ENCODE assay signal across 26 cellular contexts in the genomic region with DNA sequence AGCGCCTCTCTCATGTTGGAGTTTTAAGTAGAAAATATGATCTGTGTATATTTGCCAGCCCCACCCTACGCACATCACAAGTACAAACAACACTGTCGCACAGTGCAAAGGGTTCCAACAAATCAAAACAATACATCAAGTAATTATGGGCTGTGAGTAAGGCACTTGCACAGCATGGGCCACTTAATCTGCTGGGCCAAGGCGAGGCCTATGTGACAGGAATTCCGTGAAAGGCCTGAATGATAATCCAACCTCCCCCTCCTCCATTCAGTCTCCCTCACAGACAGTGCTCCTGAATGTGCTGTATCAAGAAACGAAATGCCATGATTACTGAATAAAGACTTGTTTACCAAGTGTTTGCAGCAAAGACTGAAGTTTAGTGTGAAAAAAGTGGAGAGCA.
DNase-seq lines count a peak whose midpoint lies in the region; ATAC-seq, FAIRE-seq and TF ChIP-seq lines count a peak whose summit lies in the region.
"Had no signal": no experiment of that assay in that cellular context is flagged by ENCODE, and none has a peak within 500 bp of the region (broad histone marks: within the 10 kb centered on the region; RNA-seq: fewer than 3 reads in every experiment).

No MANE protein-coding gene starts in this region.

- H4K20me1 ChIP-seq in K562 (replicated peaks; ENCODE audit: control insufficient read depth, insufficient read depth, low read length) (no peaks in the 10 kb centered on the region), neural progenitor cell (ENCODE audit: low read depth) (no peaks in the 10 kb centered on the region)

- TF ChIP-seq CTCF in K562 (IDR thresholded peaks at IDR 0.05 in 2 of 3, conservative IDR thresholded peaks at IDR 0.05 in 1 of 3; ENCODE audit: insufficient read depth in 2 of 3, low read depth in 1 of 3, low read length in 3 of 3) (no peak), neural progenitor cell (IDR thresholded peaks at IDR 0.05) (no peak)

- H3K79me2 ChIP-seq in K562 (ENCODE audit: control insufficient read depth, insufficient read depth, low read length): no peaks in the 10 kb centered on the region
- H3K79me2 ChIP-seq in neural progenitor cell (ENCODE audit: low read depth): no peaks in the 10 kb centered on the region

- H3K9me3 Mint-ChIP-seq in neural progenitor cell: peaks cover 1% of the 10 kb centered on the region
- H3K9me3 Mint-ChIP-seq: activated naive CD4-positive, alpha-beta T cell treated with anti-CD3 and anti-CD28 coated beads, Interleukin-2, amount 10 ng/mL, durations not matched to agents 7 days and 5 days; HFFc6; immature natural killer cell; mesothelial cell of epicardium; naive thymus-derived CD8-positive, alpha-beta T cell had no signal

- TF ChIP-seq POLR2A in K562 (conservative IDR thresholded peaks at IDR 0.05): no peak

- H3K27me3 ChIP-seq in K562 (ENCODE audit: control insufficient read depth in 2 of 2, insufficient read depth in 2 of 2, low read length in 2 of 2) (no peaks in the 10 kb centered on the region), neural progenitor cell (peaks cover 8% of the 10 kb centered on the region)
- H3K27me3 ChIP-seq: heart right ventricle, left lung, ovary had no signal

- peak; percentile 31 for DNase-seq in Ammon's horn (ENCODE audit: low spot score)
- peak in 2 of 3 experiments; percentile 61 to 86 for DNase-seq in NCI-H1417 (lab: John Stamatoyannopoulos, UW)
- DNase-seq in K562 (ENCODE audit: extremely low read depth in 1 of 4, low spot score in 3 of 4): peak in 1 of 4 experiments; percentile 32
- peak; percentile 75 for DNase-seq in neural progenitor cell (ENCODE audit: low spot score)
- no peak for DNase-seq in T-helper 2 cell
- DNase-seq: activated CD4-positive, CD25-positive, alpha-beta regulatory T cell treated with anti-CD3 and anti-CD28 coated beads, Interleukin-2, amount 50 U/mL, for 72 hours; activated naive CD4-positive, alpha-beta T cell treated with anti-CD3 and anti-CD28 coated beads, Interleukin-2, amount 10 ng/mL, durations not matched to agents 7 days and 5 days; heart right ventricle; HFFc6; immature natural killer cell; left lung; naive thymus-derived CD8-positive, alpha-beta T cell; NCI-H2029; NCI-H524; ovary; right cardiac atrium; stimulated activated CD4-positive, alpha-beta T cell treated with anti-CD3 and anti-CD28 coated beads, Interleukin-15, amount 100 ng/mL, for 24 hours; SW 1271 had no signal

- peaks cover 22% of the 10 kb centered on the region for H3K4me1 Mint-ChIP-seq in neural progenitor cell

- POLR2A ChIA-PET in K562 (lab: Yijun Ruan, JAX): interaction anchor here (1.3 kb wide), 1 partner anchor 8 kb away, joined by 4 read pairs; no protein-coding TSS in a partner anchor

- H3K4me2 ChIP-seq in K562 (ENCODE audit: insufficient read depth, low read length) (no peak overlapping the region), neural progenitor cell (peak overlapping the region; percentile 8)

- CTCF ChIA-PET in K562 (lab: Yijun Ruan, JAX; ENCODE audit: low intra/inter-chr PET ratio): no interaction called here

- BruUV-seq in K562 (replicated peaks; lab: Mats Ljungman, UMichigan): no TSS peak

- ATAC-seq in K562 (no peak), GM21786 (IDR thresholded peaks at IDR 0.05; ENCODE audit: unreplicated experiment) (no peak), GM21423 (IDR thresholded peaks at IDR 0.05; ENCODE audit: unreplicated experiment) (no peak), HG02885 (IDR thresholded peaks at IDR 0.05; ENCODE audit: poor library complexity, unreplicated experiment) (no peak)
- ATAC-seq: heart right ventricle; naive thymus-derived CD8-positive, alpha-beta T cell; right cardiac atrium; Right ventricle myocardium inferior had no signal

- intact Hi-C loops in K562 (cut with micrococcal nuclease): no loop called here

- H3K4me3 ChIP-seq in K562 (no peak overlapping the region), neural progenitor cell (no peak overlapping the region)
- H3K4me3 ChIP-seq: cardiac muscle cell, heart right ventricle, left lung, ovary had no signal

- no peak overlapping the region for H3K27ac Mint-ChIP-seq in neural progenitor cell
- H3K27ac Mint-ChIP-seq: activated naive CD4-positive, alpha-beta T cell treated with anti-CD3 and anti-CD28 coated beads, Interleukin-2, amount 10 ng/mL, durations not matched to agents 7 days and 5 days; HFFc6; immature natural killer cell; mesothelial cell of epicardium had no signal

- H3K9me1 ChIP-seq in K562 (ENCODE audit: control insufficient read depth, insufficient read depth, low read length): no peaks in the 10 kb centered on the region

- 33% methylated on average over 6 of the region's 6 CpGs for WGBS in K562 (ENCODE audit: insufficient coverage, low coverage, missing lambda C conversion rate)

- H3K4me3 Mint-ChIP-seq in neural progenitor cell: no peak overlapping the region
- H3K4me3 Mint-ChIP-seq: activated naive CD4-positive, alpha-beta T cell treated with anti-CD3 and anti-CD28 coated beads, Interleukin-2, amount 10 ng/mL, durations not matched to agents 7 days and 5 days; HFFc6; immature natural killer cell; mesothelial cell of epicardium; naive thymus-derived CD8-positive, alpha-beta T cell had no signal

- no peak overlapping the region for H3K27ac ChIP-seq in K562 (ENCODE audit: extremely low read depth, low read depth, low read length)
- H3K27ac ChIP-seq in neural progenitor cell: no peak overlapping the region
- H3K27ac ChIP-seq: C4-2B, cardiac muscle cell, heart right ventricle, ovary had no signal

- TF ChIP-seq RAD21 in K562 (CRISPR knock-in tag; conservative IDR thresholded peaks at IDR 0.05 in 1 of 2, IDR thresholded peaks at IDR 0.05 in 1 of 2): no peak

- H3K9ac ChIP-seq in K562 (ENCODE audit: insufficient read depth in 1 of 2, low read depth in 2 of 2, low read length in 2 of 2) (no peak overlapping the region), neural progenitor cell (no peak overlapping the region)

- peaks cover 13% of the 10 kb centered on the region for H3K27me3 Mint-ChIP-seq in neural progenitor cell (ENCODE audit: insufficient read depth, low read depth)
- H3K27me3 Mint-ChIP-seq: activated naive CD4-positive, alpha-beta T cell treated with anti-CD3 and anti-CD28 coated beads, Interleukin-2, amount 10 ng/mL, durations not matched to agents 7 days and 5 days; naive thymus-derived CD8-positive, alpha-beta T cell had no signal

- H3F3A ChIP-seq in neural progenitor cell (ENCODE audit: low read depth): peaks cover 9% of the 10 kb centered on the region

- in situ Hi-C loops in K562 (cut with MboI): no loop called here

- no peaks in the 10 kb centered on the region for H3K36me3 ChIP-seq in K562 (ENCODE audit: control insufficient read depth, insufficient read depth, low read length)
- no peaks in the 10 kb centered on the region for H3K36me3 ChIP-seq in neural progenitor cell
- H3K36me3 ChIP-seq: cardiac muscle cell, heart right ventricle, left lung, ovary had no signal

- H3K36me3 Mint-ChIP-seq in neural progenitor cell: no peaks in the 10 kb centered on the region
- H3K36me3 Mint-ChIP-seq: immature natural killer cell; mesothelial cell of epicardium; naive thymus-derived CD8-positive, alpha-beta T cell had no signal

- peaks cover 0 to 12% of the 10 kb centered on the region in 2 experiments; a peak in 2 of 5 replicates for H3K4me1 ChIP-seq in K562 (replicated peaks in 1 of 2; ENCODE audit: control insufficient read depth in 2 of 2, insufficient read depth in 2 of 2, low read length in 2 of 2)
- H3K4me1 ChIP-seq in neural progenitor cell: peaks cover 14% of the 10 kb centered on the region

- TF ChIP-seq EP300 in K562 (IDR thresholded peaks at IDR 0.05; ENCODE audit: low read length): no peak

- H2AFZ ChIP-seq in K562 (ENCODE audit: low read depth, low read length): peak overlapping the region; percentile 49; the same call in 1 of the 2 replicates
- no peak overlapping the region for H2AFZ ChIP-seq in neural progenitor cell (replicated peaks)

- peak; percentile 32 for FAIRE-seq in K562 (lab: Jason Lieb, UNC)
- FAIRE-seq: GM18507 had no signal

- no peaks in the 10 kb centered on the region for H3K9me3 ChIP-seq in K562 (replicated peaks; ENCODE audit: control insufficient read depth, insufficient read depth, low read depth, low read length)
- no peaks in the 10 kb centered on the region for H3K9me3 ChIP-seq in neural progenitor cell (ENCODE audit: low read depth)
- H3K9me3 ChIP-seq: heart right ventricle, left lung, ovary had no signal

TF ChIP-seq in K562, 482 proteins besides CTCF, POLR2A, EP300 and RAD21:
- TF ChIP-seq KDM1A (IDR thresholded peaks at IDR 0.05): peak; percentile 12 to 29; a peak in 1 of 4 replicates
- no peak for TF ChIP-seq HEY1 (CRISPR knock-in tag; IDR thresholded peaks at IDR 0.05; ENCODE audit: borderline replicate concordance)
- TF ChIP-seq, protein P1, sequence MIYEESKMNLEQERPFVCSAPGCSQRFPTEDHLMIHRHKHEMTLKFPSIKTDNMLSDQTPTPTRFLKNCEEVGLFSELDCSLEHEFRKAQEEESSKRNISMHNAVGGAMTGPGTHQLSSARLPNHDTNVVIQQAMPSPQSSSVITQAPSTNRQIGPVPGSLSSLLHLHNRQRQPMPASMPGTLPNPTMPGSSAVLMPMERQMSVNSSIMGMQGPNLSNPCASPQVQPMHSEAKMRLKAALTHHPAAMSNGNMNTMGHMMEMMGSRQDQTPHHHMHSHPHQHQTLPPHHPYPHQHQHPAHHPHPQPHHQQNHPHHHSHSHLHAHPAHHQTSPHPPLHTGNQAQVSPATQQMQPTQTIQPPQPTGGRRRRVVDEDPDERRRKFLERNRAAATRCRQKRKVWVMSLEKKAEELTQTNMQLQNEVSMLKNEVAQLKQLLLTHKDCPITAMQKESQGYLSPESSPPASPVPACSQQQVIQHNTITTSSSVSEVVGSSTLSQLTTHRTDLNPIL (CRISPR knock-in tag; IDR thresholded peaks at IDR 0.05): no peak
- no peak for TF ChIP-seq PCBP1 (IDR thresholded peaks at IDR 0.05; ENCODE audit: low read depth, low read length, poor library complexity, severe bottlenecking)
- no peak for TF ChIP-seq RBM14 (IDR thresholded peaks at IDR 0.05; ENCODE audit: borderline replicate concordance, insufficient read depth, low read depth, low read length)
- TF ChIP-seq IRF2 (CRISPR knock-in tag; IDR thresholded peaks at IDR 0.05): no peak
- peak; percentile 73; the same call in 1 of the 2 replicates for TF ChIP-seq ZNF263 (CRISPR knock-in tag; IDR thresholded peaks at IDR 0.05; ENCODE audit: borderline replicate concordance)
- TF ChIP-seq ZNF146 (CRISPR knock-in tag; IDR thresholded peaks at IDR 0.05; ENCODE audit: unreplicated experiment): no peak

Comparison
In these comparisons a context has a peak if more than half of its experiments do, and no peak if none do; other contexts are left out.
1. DNase-seq: peak in Ammon's horn (single experiment), NCI-H1417 (2 of 3) and neural progenitor cell (single experiment); none in T-helper 2 cell (0 of 5).